ENCODE assay signal across 9 cellular contexts in the genomic region with DNA sequence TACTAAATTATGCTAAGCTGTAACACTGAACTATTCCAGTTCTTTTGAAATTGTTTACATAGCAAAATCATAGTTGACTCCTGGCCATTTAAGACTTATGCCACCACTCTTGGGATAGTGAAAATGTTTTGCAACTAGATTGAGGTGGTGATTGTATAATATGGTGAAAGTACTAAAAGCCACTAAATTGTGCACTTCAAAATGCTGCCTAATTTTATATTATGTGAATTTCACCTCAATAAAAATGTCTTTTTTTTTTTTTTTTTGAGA. TPM values are rescaled to one million over a fixed set of nuclear protein-coding genes. Genes with fewer than 3 reads are reported as not detected.
A peak's percentile ranks its signal among the peaks of the same experiment; 100 is the strongest.
DNase-seq lines count a peak whose midpoint lies in the region; ATAC-seq and TF ChIP-seq lines count a peak whose summit lies in the region.
"Had no signal": no experiment of that assay in that cellular context is flagged by ENCODE, and none has a peak within 500 bp of the region (broad histone marks: within the 10 kb centered on the region; RNA-seq: fewer than 3 reads in every experiment).

No MANE protein-coding gene starts in this region.

- no peaks in the 10 kb centered on the region for H4K20me1 ChIP-seq in PC-9 (ENCODE audit: insufficient read depth)

- no peaks in the 10 kb centered on the region for H3K27me3 ChIP-seq in PC-9 (ENCODE audit: insufficient read depth, low read depth)
- no peaks in the 10 kb centered on the region for H3K27me3 ChIP-seq in lower lobe of right lung (ENCODE audit: low read depth)
- H3K27me3 ChIP-seq in upper lobe of right lung, result no peaks in the 10 kb centered on the region

- intact Hi-C loops in PC-9 (cut with micrococcal nuclease; ENCODE audit: unreplicated experiment), result loop anchor here (1.0 to 10.0 kb wide), 4 partner anchors 46 to 271 kb away; partner anchors contain the start of gene AP2S1
- intact Hi-C loops in lower lobe of right lung (cut with DNase I), result loop anchor here (10.0 kb wide), 1 partner anchor 51 kb away; no protein-coding TSS in a partner anchor
- intact Hi-C loops in upper lobe of right lung (cut with DNase I), result no loop called here

- no peak overlapping the region for H2AFZ ChIP-seq in PC-9

- no peaks in the 10 kb centered on the region for H3K9me3 ChIP-seq in PC-9 (ENCODE audit: insufficient read depth, low read depth)
- no peaks in the 10 kb centered on the region for H3K9me3 ChIP-seq in lower lobe of right lung
- no peaks in the 10 kb centered on the region for H3K9me3 ChIP-seq in upper lobe of right lung

- ATAC-seq in lower lobe of right lung (peak; percentile 11 to 22), upper lobe of right lung (peak; percentile 6)

- H3K4me1 ChIP-seq in PC-9 (replicated peaks; ENCODE audit: insufficient read depth) (peaks cover 35% of the 10 kb centered on the region), lower lobe of right lung (no peaks in the 10 kb centered on the region), upper lobe of right lung (peaks cover 4% of the 10 kb centered on the region)

- no peak for TF ChIP-seq CTCF in PC-9 (conservative IDR thresholded peaks at IDR 0.05)
- TF ChIP-seq CTCF in lower lobe of right lung (IDR thresholded peaks at IDR 0.05), result no peak
- no peak for TF ChIP-seq CTCF in upper lobe of right lung (IDR thresholded peaks at IDR 0.05)

- no TSS peak for BruUV-seq in PC-9 (replicated peaks; lab: Mats Ljungman, UMichigan)

- no peak for DNase-seq in PC-9
- peak; percentile 24 for DNase-seq in fibroblast of gingiva (ENCODE audit: low read depth)
- no peak for DNase-seq in lower lobe of right lung
- no peak for DNase-seq in upper lobe of right lung
- no peak for DNase-seq in hepatic stellate cell (ENCODE audit: low spot score)
- no peak for DNase-seq in foreskin melanocyte
- no peak for DNase-seq in effector CD8-positive, alpha-beta T cell (lab: John Stamatoyannopoulos, UW)

- no peaks in the 10 kb centered on the region for H3K79me2 ChIP-seq in PC-9 (ENCODE audit: low read depth)

- no peaks in the 10 kb centered on the region for H3K9me2 ChIP-seq in PC-9 (ENCODE audit: insufficient read depth)

- H3K4me3 ChIP-seq in PC-9 (no peak overlapping the region), lower lobe of right lung (no peak overlapping the region), upper lobe of right lung (no peak overlapping the region)
- H3K4me3 ChIP-seq: GM12878, GM23338 had no signal

- H3K36me3 ChIP-seq in PC-9 (ENCODE audit: low read depth) (no peaks in the 10 kb centered on the region), lower lobe of right lung (no peaks in the 10 kb centered on the region), upper lobe of right lung (no peaks in the 10 kb centered on the region)

- peaks cover 40% of the 10 kb centered on the region for H3F3A ChIP-seq in PC-9 (ENCODE audit: insufficient read depth, low read depth)

- peak overlapping the region; percentile 55; the same call in 1 of the 2 replicates for H3K4me2 ChIP-seq in PC-9
- H3K4me2 ChIP-seq: GM23338 had no signal

- H3K27ac ChIP-seq in PC-9 (no peak overlapping the region), lower lobe of right lung (peak overlapping the region; percentile 31), upper lobe of right lung (peak overlapping the region; percentile 55)

- POLR2A ChIA-PET in PC-9 (lab: Charles Lee; ENCODE audit: unreplicated experiment), result no interaction called here

- CTCF ChIA-PET in PC-9 (lab: Charles Lee), result interaction anchor here (0.9 to 1.4 kb wide), 4 partner anchors 12 to 118 kb away, joined by 3 to 9 read pairs (median 4); no protein-coding TSS in a partner anchor

RNA-seq across cellular contexts. Expression of gene SAE1, which starts 5.0 kb away (rescaled TPM):
- total RNA-seq in PC-9 (2021) (133 and 148 TPM in 2 replicates), lower lobe of right lung (49.9 TPM), upper lobe of right lung (57.6 TPM)

RNA-seq across cellular contexts. Expression of gene ZC3H4, which starts 12.0 kb away (rescaled TPM):
- total RNA-seq in PC-9 (2021), result 41.6 and 51.9 TPM in 2 replicates
- total RNA-seq in lower lobe of right lung, result 49.3 TPM
- total RNA-seq in upper lobe of right lung, result 47.5 TPM
